ENCODE assay signal across 16 cellular contexts in genomic region chr6:140623498-140623897, GRCh38.
A peak's percentile ranks its signal among the peaks of the same experiment; 100 is the strongest.
DNase-seq lines count a peak whose midpoint lies in the region; ATAC-seq and TF ChIP-seq lines count a peak whose summit lies in the region.
"Had no signal": no experiment of that assay in that cellular context is flagged by ENCODE, and none has a peak within 500 bp of the region (broad histone marks: within the 10 kb centered on the region; RNA-seq: fewer than 3 reads in every experiment).

No MANE protein-coding gene starts in this region.

- TF ChIP-seq CTCF in HFFc6 (IDR thresholded peaks at IDR 0.05): no peak
- TF ChIP-seq CTCF in fibroblast of pulmonary artery (IDR thresholded peaks at IDR 0.05; ENCODE audit: low read length, missing control alignments): no peak

- ATAC-seq in SK-N-SH treated with all-trans-retinoic acid at 6 μM for 48 hours: peak; percentile 64
- no peak for ATAC-seq in T-helper 17 cell
- ATAC-seq in Right ventricle myocardium superior (ENCODE audit: poor library complexity): no peak
- ATAC-seq: A549, left ventricle myocardium superior had no signal

- H3K9me3 ChIP-seq in T-helper 17 cell (ENCODE audit: control insufficient read depth, low read length, poor library complexity, severe bottlenecking): no peaks in the 10 kb centered on the region

- H3K27ac Mint-ChIP-seq in HFFc6: peak overlapping the region; percentile 87
- H3K27ac Mint-ChIP-seq in T-helper 17 cell: no peak overlapping the region
- H3K27ac Mint-ChIP-seq: activated naive CD4-positive, alpha-beta T cell treated with anti-CD3 and anti-CD28 coated beads, Interleukin-2, amount 50 U/mL, for 24 hours had no signal

- H3K4me1 Mint-ChIP-seq in HFFc6 (ENCODE audit: low read depth) (peaks cover 46% of the 10 kb centered on the region), T-helper 17 cell (no peaks in the 10 kb centered on the region)
- H3K4me1 Mint-ChIP-seq: activated naive CD4-positive, alpha-beta T cell treated with anti-CD3 and anti-CD28 coated beads, Interleukin-2, amount 50 U/mL, for 24 hours had no signal

- no peak overlapping the region for H3K4me3 ChIP-seq in fibroblast of pulmonary artery (replicated peaks; ENCODE audit: low read depth, low read length)
- H3K4me3 ChIP-seq: A549, transverse colon had no signal

- intact Hi-C loops in Right ventricle myocardium superior (cut with DNase I): no loop called here

- DNase-seq in ACHN (peak; percentile 2), HFFc6 (peak; percentile 75), fibroblast of pulmonary artery (ENCODE audit: low read depth) (peak; percentile 87), T-helper 17 cell (no peak), Right ventricle myocardium superior (no peak)
- no peak for DNase-seq in activated CD4-positive, alpha-beta T cell treated with anti-CD3 and anti-CD28 coated beads for 1 hour
- DNase-seq in activated CD8-positive, alpha-beta memory T cell treated with anti-CD3 and anti-CD28 coated beads for 24 hours: no peak
- DNase-seq: cortex of kidney, DND-41, left ventricle myocardium superior, NCI-H2171 treated with DMSO at 0.1 percent for 48 hours, T-helper 9 cell, transverse colon had no signal

- in situ Hi-C loops in ACHN (cut with HindIII; ENCODE audit: low pct_ligation_motif_present, low pct_unique_long_range_greater_than_20kb, low sequenced_read_pairs): no loop called here

- H3K27me3 Mint-ChIP-seq in HFFc6 (ENCODE audit: insufficient read depth) (no peaks in the 10 kb centered on the region), T-helper 17 cell (no peaks in the 10 kb centered on the region)

- H3K36me3 Mint-ChIP-seq in HFFc6 (ENCODE audit: low read depth): peaks cover 52% of the 10 kb centered on the region
- H3K36me3 Mint-ChIP-seq in T-helper 17 cell (ENCODE audit: low read depth): no peaks in the 10 kb centered on the region

- peaks cover 37% of the 10 kb centered on the region for H3K9me3 Mint-ChIP-seq in HFFc6

- H3K4me3 Mint-ChIP-seq in HFFc6: peak overlapping the region; percentile 53; the same call in 1 of the 2 replicates
- H3K4me3 Mint-ChIP-seq in T-helper 17 cell: no peak overlapping the region
- H3K4me3 Mint-ChIP-seq: activated naive CD4-positive, alpha-beta T cell treated with anti-CD3 and anti-CD28 coated beads, Interleukin-2, amount 50 U/mL, for 24 hours had no signal

TF ChIP-seq in SK-N-SH treated with all-trans-retinoic acid at 6 μM for 48 hours, 23 proteins besides CTCF, POLR2A, EP300 and RAD21:
- TF ChIP-seq PATZ1 (CRISPR knock-in tag; IDR thresholded peaks at IDR 0.05; ENCODE audit: borderline replicate concordance) (no peak), SNAI2 (CRISPR knock-in tag; IDR thresholded peaks at IDR 0.05) (no peak), ZFP30 (CRISPR knock-in tag; IDR thresholded peaks at IDR 0.05) (no peak), POU6F1 (CRISPR knock-in tag; IDR thresholded peaks at IDR 0.05; ENCODE audit: borderline replicate concordance, low read depth) (no peak), CREB5 (CRISPR knock-in tag; IDR thresholded peaks at IDR 0.05; ENCODE audit: low read depth) (no peak), PPARA (CRISPR knock-in tag; IDR thresholded peaks at IDR 0.05; ENCODE audit: borderline replicate concordance) (no peak), OSR1 (CRISPR knock-in tag; IDR thresholded peaks at IDR 0.05) (no peak), ARNTL (CRISPR knock-in tag; IDR thresholded peaks at IDR 0.05; ENCODE audit: borderline replicate concordance, low read depth) (no peak), CSDC2 (CRISPR knock-in tag; IDR thresholded peaks at IDR 0.05) (no peak), ZNF70 (CRISPR knock-in tag; IDR thresholded peaks at IDR 0.05) (no peak), TOX (CRISPR knock-in tag; IDR thresholded peaks at IDR 0.05; ENCODE audit: borderline replicate concordance) (no peak), BACH2 (CRISPR knock-in tag; IDR thresholded peaks at IDR 0.05; ENCODE audit: borderline replicate concordance) (no peak), GLIS3 (CRISPR knock-in tag; IDR thresholded peaks at IDR 0.05) (no peak), ZNF565 (CRISPR knock-in tag; conservative IDR thresholded peaks at IDR 0.05; ENCODE audit: low read depth) (no peak), ISL1 (CRISPR knock-in tag; IDR thresholded peaks at IDR 0.05) (no peak)

Comparison
In these comparisons a context has a peak if more than half of its experiments do, and no peak if none do; other contexts are left out.
1. DNase-seq: peak in ACHN (single experiment), HFFc6 (single experiment) and fibroblast of pulmonary artery (single experiment); none in T-helper 17 cell (0 of 3), activated CD4-positive, alpha-beta T cell treated with anti-CD3 and anti-CD28 coated beads for 1 hour (single experiment), Right ventricle myocardium superior (single experiment) and activated CD8-positive, alpha-beta memory T cell treated with anti-CD3 and anti-CD28 coated beads for 24 hours (single experiment).